In the genomic region with DNA sequence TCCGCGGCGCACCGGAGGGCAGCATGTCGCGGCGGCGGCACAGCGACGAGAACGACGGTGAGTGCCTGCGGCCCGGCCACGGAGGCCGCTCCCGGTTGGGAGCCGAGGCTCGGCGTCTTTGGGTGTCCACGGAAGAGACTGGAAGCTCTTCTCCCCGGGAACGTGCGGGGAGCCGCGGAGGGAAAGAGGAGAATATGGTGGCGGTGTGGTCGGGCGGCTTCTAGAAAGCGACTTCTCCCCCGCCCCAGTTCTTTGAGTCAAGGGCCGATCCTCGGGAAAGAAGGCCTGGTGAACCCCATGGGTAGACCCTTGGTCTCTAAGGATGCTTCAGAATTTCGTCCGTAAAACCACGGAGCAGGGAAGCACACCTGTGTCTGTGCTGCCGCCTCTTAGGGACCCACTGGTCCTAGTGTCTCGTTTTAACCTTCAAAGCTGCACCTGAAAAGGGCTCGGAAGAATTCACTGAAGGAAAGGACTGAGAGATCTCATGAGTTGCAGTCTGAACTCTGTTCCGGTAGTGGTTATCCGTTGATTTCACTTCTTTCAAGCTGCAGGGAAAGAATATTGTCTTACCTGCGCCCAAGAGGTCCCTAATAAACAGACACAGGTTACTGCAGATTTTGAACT, we compare ENCODE assay signal across 8 cellular contexts. TPM values are rescaled to one million over a fixed set of nuclear protein-coding genes. Genes with fewer than 3 reads are reported as not detected.
A peak's percentile ranks its signal among the peaks of the same experiment; 100 is the strongest.
DNase-seq lines count a peak whose midpoint lies in the region; ATAC-seq, FAIRE-seq and TF ChIP-seq lines count a peak whose summit lies in the region.

No MANE protein-coding gene starts in this region.

- no peak; the same call in 1 of the 2 replicates for TF ChIP-seq POLR2A in K562 (conservative IDR thresholded peaks at IDR 0.05)

- H3K79me2 ChIP-seq in K562 (ENCODE audit: control insufficient read depth, insufficient read depth, low read length) = peaks cover 91% of the 10 kb centered on the region

- TF ChIP-seq EP300 in K562 (IDR thresholded peaks at IDR 0.05; ENCODE audit: low read length) = no peak

- H3K9me3 ChIP-seq in KOPT-K1 (ENCODE audit: insufficient read depth, low read length, poor library complexity, severe bottlenecking) (no peaks in the 10 kb centered on the region), K562 (replicated peaks; ENCODE audit: control insufficient read depth, insufficient read depth, low read depth, low read length) (no peaks in the 10 kb centered on the region), thoracic aorta (no peaks in the 10 kb centered on the region)

- ATAC-seq in K562 = peak; percentile 5
- peak; percentile 8 for ATAC-seq in left colon
- ATAC-seq in thoracic aorta (ENCODE audit: insufficient number of reproducible peaks, low FRiP score, low read depth) = no peak
- no peak for ATAC-seq in HG03521 (IDR thresholded peaks at IDR 0.05; ENCODE audit: unreplicated experiment)

- no peak for FAIRE-seq in K562 (lab: Jason Lieb, UNC)

- H3K27ac ChIP-seq in KOPT-K1 (ENCODE audit: low read depth, low read length, poor library complexity, severe bottlenecking) = peak overlapping the region; percentile 87
- peak overlapping the region; percentile 98 for H3K27ac ChIP-seq in K562 (ENCODE audit: extremely low read depth, low read depth, low read length)
- peak overlapping the region; percentile 96 to 98 for H3K27ac ChIP-seq in thoracic aorta

- in situ Hi-C loops in K562 (cut with MboI) = no loop called here

- peak overlapping the region; percentile 64; the same call in 1 of the 2 replicates for H2AFZ ChIP-seq in K562 (ENCODE audit: low read depth, low read length)

- H4K20me1 ChIP-seq in K562 (replicated peaks; ENCODE audit: control insufficient read depth, insufficient read depth, low read length) = peaks cover 8% of the 10 kb centered on the region

- BruUV-seq in K562 (replicated peaks; lab: Mats Ljungman, UMichigan) = no TSS peak

- H3K9me1 ChIP-seq in K562 (ENCODE audit: control insufficient read depth, insufficient read depth, low read length) = peaks cover 1% of the 10 kb centered on the region

- no peak for TF ChIP-seq CTCF in K562 (IDR thresholded peaks at IDR 0.05 in 2 of 3, conservative IDR thresholded peaks at IDR 0.05 in 1 of 3; ENCODE audit: insufficient read depth in 2 of 3, low read depth in 1 of 3, low read length in 3 of 3)
- TF ChIP-seq CTCF in thoracic aorta (IDR thresholded peaks at IDR 0.05) = no peak

- H3K27me3 ChIP-seq in K562 (ENCODE audit: control insufficient read depth in 2 of 2, insufficient read depth in 2 of 2, low read length in 2 of 2) = no peaks in the 10 kb centered on the region
- H3K27me3 ChIP-seq in thoracic aorta (replicated peaks; ENCODE audit: insufficient read depth) = no peaks in the 10 kb centered on the region

- H3K4me3 ChIP-seq in K562 (peak overlapping the region; percentile 76), thoracic aorta (peak overlapping the region; percentile 97)

- H3K4me2 ChIP-seq in K562 (ENCODE audit: insufficient read depth, low read length) = peak overlapping the region; percentile 91

- peaks cover 23% of the 10 kb centered on the region for H3K36me3 ChIP-seq in KOPT-K1 (ENCODE audit: insufficient read depth, low read length)
- H3K36me3 ChIP-seq in K562 (ENCODE audit: control insufficient read depth, insufficient read depth, low read length) = peaks cover 29% of the 10 kb centered on the region
- H3K36me3 ChIP-seq in thoracic aorta = no peaks in the 10 kb centered on the region

- POLR2A ChIA-PET in K562 (lab: Yijun Ruan, JAX) = interaction anchor here (0.6 to 2.7 kb wide), 19 partner anchors 9 to 247 kb away, joined by 3 to 18 read pairs (median 5); no protein-coding TSS in a partner anchor

- peaks cover 4 to 24% of the 10 kb centered on the region in 2 experiments; a peak in 3 of 5 replicates for H3K4me1 ChIP-seq in K562 (replicated peaks in 1 of 2; ENCODE audit: control insufficient read depth in 2 of 2, insufficient read depth in 2 of 2, low read length in 2 of 2)
- H3K4me1 ChIP-seq in thoracic aorta (ENCODE audit: control insufficient read depth in 1 of 2, low read depth in 2 of 2) = peaks cover 21 to 49% of the 10 kb centered on the region in 2 donors

- 0% methylated on average over 21 of the region's 42 CpGs for WGBS in K562 (ENCODE audit: insufficient coverage, low coverage, missing lambda C conversion rate)

- no peak for TF ChIP-seq RAD21 in K562 (CRISPR knock-in tag; conservative IDR thresholded peaks at IDR 0.05 in 1 of 2, IDR thresholded peaks at IDR 0.05 in 1 of 2)

- CTCF ChIA-PET in K562 (lab: Yijun Ruan, JAX; ENCODE audit: low intra/inter-chr PET ratio) = no interaction called here

- intact Hi-C loops in K562 (cut with micrococcal nuclease) (no loop called here), left colon (cut with DNase I, micrococcal nuclease) (no loop called here)

- DNase-seq in NCI-H2171 treated with DMSO at 0.1 percent for 48 hours (lab: John Stamatoyannopoulos, UW) (peak; percentile 52), NCI-H2171 (lab: John Stamatoyannopoulos, UW) (no peak), K562 (ENCODE audit: extremely low read depth in 1 of 4, low spot score in 3 of 4) (no peak), left colon (no peak), thoracic aorta (ENCODE audit: low spot score) (no peak), retina (no peak)

- H3K9ac ChIP-seq in K562 (ENCODE audit: insufficient read depth in 1 of 2, low read depth in 2 of 2, low read length in 2 of 2) = peak overlapping the region; percentile 95 to 99

TF ChIP-seq in K562, 482 proteins besides CTCF, POLR2A, EP300 and RAD21 (continues in another document):
- TF ChIP-seq FOXA1 (IDR thresholded peaks at IDR 0.05; ENCODE audit: borderline replicate concordance) (no peak), NFATC3 (IDR thresholded peaks at IDR 0.05) (no peak), SP1 (CRISPR knock-in tag; IDR thresholded peaks at IDR 0.05) (no peak; the same call in 1 of the 2 replicates), NR2F6 (CRISPR knock-in tag; IDR thresholded peaks at IDR 0.05) (no peak), STAG1 (CRISPR knock-in tag; IDR thresholded peaks at IDR 0.05; ENCODE audit: borderline replicate concordance) (0 out of 2 replicates have a peak, but pooled peaks have one; percentile 25), FOXP1 (CRISPR knock-in tag; IDR thresholded peaks at IDR 0.05) (no peak; the same call in 1 of the 2 replicates), USF2 (CRISPR knock-in tag; IDR thresholded peaks at IDR 0.05) (no peak), ZNF431 (CRISPR knock-in tag; IDR thresholded peaks at IDR 0.05) (0 out of 2 replicates have a peak, but pooled peaks have one; percentile 32)

RNA-seq across cellular contexts. Expression of gene NCBP1, which starts 0.4 kb away (rescaled TPM):
- total RNA-seq in K562 (2011; cell fraction: chromatin; rRNA removed; ENCODE audit: low replicate concordance) = 50.3 and 119 TPM in 2 replicates
- 30.9 and 32.9 TPM in 2 replicates for total RNA-seq in K562 (2011; cell fraction: nucleolus; rRNA removed)
- total RNA-seq in K562 (2011; cell fraction: nucleoplasm; rRNA removed) = 50.1 and 77.7 TPM in 2 replicates
- total RNA-seq in K562 (2014; rRNA removed) (47.5 and 56.2 TPM in 2 replicates), K562 (2014; rRNA removed; fragmentation: Illumina TruSeq; extraction: Trizol) (62.3 and 67.2 TPM in 2 replicates), K562 (2015; rRNA removed; fragmentation: Illumina TruSeq; extraction: Trizol) (52.8 and 57.5 TPM in 2 replicates), K562 (2021) (59.6 and 60.2 TPM in 2 replicates), left colon (10 to 100 TPM; 29.0 to 34.0 TPM), thoracic aorta (10 to 100 TPM; 16.1 to 28.7 TPM)
- polyA plus RNA-seq in K562 (2011; rRNA removed) (51.4 and 69.7 TPM in 2 replicates), K562 (2014; fragmentation: Illumina TruSeq; extraction: Trizol) (55.7 and 64.6 TPM in 2 replicates), K562 (2014; fragmentation: Nextera tagmentation; extraction: Ambion mirVana) (10 to 100 TPM; 29.4 to 37.1 TPM), K562 (2014; rRNA removed) (41.7 and 55.5 TPM in 2 replicates)
- 15.0 and 20.9 TPM in 2 replicates for polyA plus RNA-seq in K562 (2011; cell fraction: cytosol; rRNA removed)
- polyA plus RNA-seq in K562 (2011; cell fraction: nucleus; rRNA removed) = 45.1 and 51.8 TPM in 2 replicates
- polyA plus RNA-seq in K562 (2012) = 36.5 and 42.5 TPM in 2 replicates
- 76.3 and 88.4 TPM in 2 replicates for polyA minus RNA-seq in K562 (2011; rRNA and poly(A)+ RNA removed)
- 23.4 and 31.7 TPM in 2 replicates for polyA minus RNA-seq in K562 (2011; cell fraction: cytosol; rRNA and poly(A)+ RNA removed)
- 36.9 and 68.3 TPM in 2 replicates for polyA minus RNA-seq in K562 (2011; cell fraction: nucleus; rRNA and poly(A)+ RNA removed)

RNA-seq across cellular contexts. Expression of gene TSTD2, which starts 0.8 kb away (rescaled TPM):
- total RNA-seq in K562 (2011; cell fraction: chromatin; rRNA removed; ENCODE audit: low replicate concordance) = 45.9 and 90.8 TPM in 2 replicates
- total RNA-seq in K562 (2011; cell fraction: nucleolus; rRNA removed) = 25.0 and 29.2 TPM in 2 replicates
- 43.0 and 55.8 TPM in 2 replicates for total RNA-seq in K562 (2011; cell fraction: nucleoplasm; rRNA removed)
- total RNA-seq in K562 (2014; rRNA removed) = 16.8 and 16.9 TPM in 2 replicates
- total RNA-seq in K562 (2014; rRNA removed; fragmentation: Illumina TruSeq; extraction: Trizol) = 14.8 and 15.8 TPM in 2 replicates
- total RNA-seq in K562 (2015; rRNA removed; fragmentation: Illumina TruSeq; extraction: Trizol) = 13.9 and 14.2 TPM in 2 replicates
- 20.0 and 20.4 TPM in 2 replicates for total RNA-seq in K562 (2021)
- 36.7 and 37.0 TPM in 2 replicates for polyA plus RNA-seq in K562 (2011; rRNA removed)
- 17.5 and 22.9 TPM in 2 replicates for polyA plus RNA-seq in K562 (2011; cell fraction: cytosol; rRNA removed)
- polyA plus RNA-seq in K562 (2011; cell fraction: nucleus; rRNA removed) = 47.0 and 54.9 TPM in 2 replicates
- 11.8 and 18.5 TPM in 2 replicates for polyA plus RNA-seq in K562 (2012)
- 18.6 and 22.2 TPM in 2 replicates for polyA plus RNA-seq in K562 (2014; fragmentation: Illumina TruSeq; extraction: Trizol)
- 10 to 100 TPM; 10.1 to 19.0 TPM for polyA plus RNA-seq in K562 (2014; fragmentation: Nextera tagmentation; extraction: Ambion mirVana)
- polyA plus RNA-seq in K562 (2014; rRNA removed) = 20.6 and 20.9 TPM in 2 replicates
- polyA minus RNA-seq in K562 (2011; rRNA and poly(A)+ RNA removed) = 32.6 and 36.5 TPM in 2 replicates
- 15.0 and 17.8 TPM in 2 replicates for polyA minus RNA-seq in K562 (2011; cell fraction: cytosol; rRNA and poly(A)+ RNA removed)
- polyA minus RNA-seq in K562 (2011; cell fraction: nucleus; rRNA and poly(A)+ RNA removed) = 19.5 and 34.8 TPM in 2 replicates
- 10 to 100 TPM; 12.6 to 22.4 TPM for total RNA-seq in left colon
- total RNA-seq in thoracic aorta = 10 to 100 TPM; 13.1 to 51.4 TPM

Comparison
In these comparisons a context has a peak if more than half of its experiments do, and no peak if none do; other contexts are left out.
1. ATAC-seq: peak in K562 (single experiment) and left colon (single experiment); none in thoracic aorta (single experiment) and HG03521 (single experiment).
2. Peak in every context shown above with its lines, with median percentiles within 50 percentile points of each other: H3K27ac ChIP-seq.